22 cellular contexts compared by ENCODE assay signal in genomic region chr2:46796843-46797625, GRCh38.
"Had no signal": no experiment of that assay in that cellular context is flagged by ENCODE, and none has a peak within 500 bp of the region (broad histone marks: within the 10 kb centered on the region; RNA-seq: fewer than 3 reads in every experiment).

No MANE protein-coding gene starts in this region.

- H3K4me1 ChIP-seq: psoas muscle, upper lobe of right lung had no signal

- H3K27me3 ChIP-seq: body of pancreas, cardiac muscle cell, heart right ventricle, ovary, right atrium auricular region, thyroid gland, upper lobe of right lung had no signal

- H3K36me3 ChIP-seq: cardiac muscle cell, heart right ventricle, ovary, right atrium auricular region, thyroid gland, upper lobe of right lung had no signal

- H3K9me3 Mint-ChIP-seq: activated naive CD4-positive, alpha-beta T cell treated with anti-CD3 and anti-CD28 coated beads, Interleukin-2, amount 10 ng/mL, durations not matched to agents 7 days and 5 days; activated T-cell treated with anti-CD3 and anti-CD28 coated beads, Interleukin-2, amount 50 U/mL, for 72 hours had no signal

- DNase-seq: activated CD4-positive, alpha-beta T cell treated with anti-CD3 and anti-CD28 coated beads for 1 hour; activated CD4-positive, alpha-beta T cell treated with anti-CD3 and anti-CD28 coated beads, Interleukin-2, amount 50 U/mL, for 48 hours; activated effector memory CD4-positive, alpha-beta T cell treated with Interleukin-2 at 50 U/mL for 16 hours; activated naive CD4-positive, alpha-beta T cell treated with anti-CD3 and anti-CD28 coated beads, Interleukin-2, amount 10 ng/mL, durations not matched to agents 7 days and 5 days; activated T-cell treated with anti-CD3 and anti-CD28 coated beads, Interleukin-2, amount 50 U/mL, for 72 hours; body of pancreas; erythroblast; heart right ventricle; left colon; naive thymus-derived CD8-positive, alpha-beta T cell; ovary; psoas muscle; stimulated activated CD4-positive, alpha-beta T cell treated with anti-CD3 and anti-CD28 coated beads, Interleukin-12 subunit alpha, Interleukin-12 subunit beta, amount 100 ng/mL, for 4 hours; stimulated activated CD4-positive, alpha-beta T cell treated with anti-CD3 and anti-CD28 coated beads, Interleukin-4, amount 100 ng/mL, for 4 hours; stimulated activated naive CD8-positive, alpha-beta T cell treated with anti-CD3 and anti-CD28 coated beads, Interleukin-15, Interleukin-2, amounts not matched to agents 100 U/mL and 50 U/mL, for 24 hours; T-helper 9 cell; thyroid gland; upper lobe of right lung had no signal

- ATAC-seq: activated T-cell treated with anti-CD3 and anti-CD28 coated beads, Interleukin-2, amount 50 U/mL, for 72 hours; body of pancreas; heart right ventricle; left colon; naive thymus-derived CD8-positive, alpha-beta T cell; psoas muscle; stimulated activated naive CD8-positive, alpha-beta T cell treated with anti-CD3 and anti-CD28 coated beads, Interleukin-15, Interleukin-2, amounts not matched to agents 100 U/mL and 50 U/mL, for 24 hours had no signal

- H3K9me3 ChIP-seq: body of pancreas, ovary, right atrium auricular region, thyroid gland, upper lobe of right lung had no signal

- FAIRE-seq: endometrium, keratinocyte had no signal

- H3K36me3 Mint-ChIP-seq: activated naive CD4-positive, alpha-beta T cell treated with anti-CD3 and anti-CD28 coated beads, Interleukin-2, amount 10 ng/mL, durations not matched to agents 7 days and 5 days had no signal

- H3K27ac Mint-ChIP-seq: activated naive CD4-positive, alpha-beta T cell treated with anti-CD3 and anti-CD28 coated beads, Interleukin-2, amount 10 ng/mL, durations not matched to agents 7 days and 5 days; activated T-cell treated with anti-CD3 and anti-CD28 coated beads, Interleukin-2, amount 50 U/mL, for 72 hours; naive thymus-derived CD8-positive, alpha-beta T cell had no signal

- H3K4me1 Mint-ChIP-seq: activated naive CD4-positive, alpha-beta T cell treated with anti-CD3 and anti-CD28 coated beads, Interleukin-2, amount 10 ng/mL, durations not matched to agents 7 days and 5 days had no signal

- H3K27ac ChIP-seq: body of pancreas, cardiac muscle cell, heart right ventricle, ovary, psoas muscle, right atrium auricular region, upper lobe of right lung had no signal

- H3K4me3 ChIP-seq: body of pancreas, cardiac muscle cell, heart right ventricle, ovary, psoas muscle, right atrium auricular region, thyroid gland, upper lobe of right lung had no signal

- H3K4me3 Mint-ChIP-seq: activated naive CD4-positive, alpha-beta T cell treated with anti-CD3 and anti-CD28 coated beads, Interleukin-2, amount 10 ng/mL, durations not matched to agents 7 days and 5 days; activated T-cell treated with anti-CD3 and anti-CD28 coated beads, Interleukin-2, amount 50 U/mL, for 72 hours; naive thymus-derived CD8-positive, alpha-beta T cell had no signal
